Comparison of ENCODE assay signal across 8 cellular contexts in genomic region chr5:178940569-178941360, GRCh38. TPM values are rescaled to one million over a fixed set of nuclear protein-coding genes. Genes with fewer than 3 reads are reported as not detected.
A peak's percentile ranks its signal among the peaks of the same experiment; 100 is the strongest.
DNase-seq lines count a peak whose midpoint lies in the region; ATAC-seq and TF ChIP-seq lines count a peak whose summit lies in the region.

ZNF454 (plus strand) TSS chr5:178941198; CDS start chr5:178942792, 1,594 bp downstream.

- peaks cover 7% of the 10 kb centered on the region for H3K27me3 Mint-ChIP-seq in glutamatergic neuron (ENCODE audit: unreplicated experiment)
- H3K27me3 Mint-ChIP-seq in activated CD8-positive, alpha-beta T cell treated with anti-CD3 and anti-CD28 coated beads, Interleukin-2, amount 10 ng/mL, durations not matched to agents 7 days and 5 days (ENCODE audit: low read depth) = peaks cover 12% of the 10 kb centered on the region
- H3K27me3 Mint-ChIP-seq in activated T-helper 2 cell treated with anti-CD3 and anti-CD28 coated beads, Interferon-gamma antibody, Interleukin-2, Interleukin-4, amounts not matched to agents 10 μg/mL and 5 μg/mL and 100 μg/mL, durations not matched to agents 14 hours and 24 hours and 36 hours (ENCODE audit: low read depth) = no peaks in the 10 kb centered on the region

- no peak for TF ChIP-seq CTCF in BJ (IDR thresholded peaks at IDR 0.05; ENCODE audit: insufficient read depth, low read depth, low read length)
- no peak for TF ChIP-seq CTCF in glutamatergic neuron (IDR thresholded peaks at IDR 0.05; ENCODE audit: partially characterized antibody, unreplicated experiment)
- TF ChIP-seq CTCF in omental fat pad (IDR thresholded peaks at IDR 0.05) = no peak

- H3K36me3 Mint-ChIP-seq in glutamatergic neuron (ENCODE audit: unreplicated experiment) = peaks cover 74% of the 10 kb centered on the region
- H3K36me3 Mint-ChIP-seq in activated CD8-positive, alpha-beta T cell treated with anti-CD3 and anti-CD28 coated beads, Interleukin-2, amount 10 ng/mL, durations not matched to agents 7 days and 5 days (ENCODE audit: low read depth) = peaks cover 8% of the 10 kb centered on the region
- H3K36me3 Mint-ChIP-seq in activated T-helper 2 cell treated with anti-CD3 and anti-CD28 coated beads, Interferon-gamma antibody, Interleukin-2, Interleukin-4, amounts not matched to agents 10 μg/mL and 5 μg/mL and 100 μg/mL, durations not matched to agents 14 hours and 24 hours and 36 hours (ENCODE audit: low read depth) = peaks cover 4% of the 10 kb centered on the region

- H3K27ac Mint-ChIP-seq in glutamatergic neuron (ENCODE audit: unreplicated experiment) = peak within 1 kb of the TSS; percentile 96
- H3K27ac Mint-ChIP-seq in activated CD8-positive, alpha-beta T cell treated with anti-CD3 and anti-CD28 coated beads, Interleukin-2, amount 10 ng/mL, durations not matched to agents 7 days and 5 days = no peak within 1 kb of the TSS
- no peak within 1 kb of the TSS for H3K27ac Mint-ChIP-seq in activated T-helper 2 cell treated with anti-CD3 and anti-CD28 coated beads, Interferon-gamma antibody, Interleukin-2, Interleukin-4, amounts not matched to agents 10 μg/mL and 5 μg/mL and 100 μg/mL, durations not matched to agents 14 hours and 24 hours and 36 hours

- peak within 1 kb of the TSS; percentile 53 for H3K4me3 ChIP-seq in BJ (ENCODE audit: low read depth, low read length)
- H3K4me3 ChIP-seq in Karpas-422 (ENCODE audit: low read length) = no peak within 1 kb of the TSS

- H2AFZ ChIP-seq in Karpas-422 (ENCODE audit: low read length) = no peak within 1 kb of the TSS

- H3K79me2 ChIP-seq in Karpas-422 (ENCODE audit: low read length) = no peaks in the 10 kb centered on the region

- no peak within 1 kb of the TSS for H3K27ac ChIP-seq in Karpas-422 (ENCODE audit: low read length)

- peak; percentile 44 for DNase-seq in BJ (ENCODE audit: low read depth)
- peak; percentile 88 for DNase-seq in T1000 (lab: John Stamatoyannopoulos, UW)
- DNase-seq in glutamatergic neuron = peak; percentile 95
- DNase-seq in omental fat pad (ENCODE audit: low spot score) = peak; percentile 40
- DNase-seq in Karpas-422 = no peak
- no peak for DNase-seq in activated CD8-positive, alpha-beta T cell treated with anti-CD3 and anti-CD28 coated beads, Interleukin-2, amount 10 ng/mL, durations not matched to agents 7 days and 5 days
- DNase-seq in activated T-helper 2 cell treated with anti-CD3 and anti-CD28 coated beads, Interferon-gamma antibody, Interleukin-2, Interleukin-4, amounts not matched to agents 10 μg/mL and 5 μg/mL and 100 μg/mL, durations not matched to agents 14 hours and 24 hours and 36 hours (ENCODE audit: low spot score) = no peak

- H3K9me3 Mint-ChIP-seq in glutamatergic neuron (ENCODE audit: unreplicated experiment) = peaks cover 37% of the 10 kb centered on the region
- H3K9me3 Mint-ChIP-seq in activated CD8-positive, alpha-beta T cell treated with anti-CD3 and anti-CD28 coated beads, Interleukin-2, amount 10 ng/mL, durations not matched to agents 7 days and 5 days (ENCODE audit: insufficient read depth) = peaks cover 59% of the 10 kb centered on the region
- peaks cover 79% of the 10 kb centered on the region for H3K9me3 Mint-ChIP-seq in activated T-helper 2 cell treated with anti-CD3 and anti-CD28 coated beads, Interferon-gamma antibody, Interleukin-2, Interleukin-4, amounts not matched to agents 10 μg/mL and 5 μg/mL and 100 μg/mL, durations not matched to agents 14 hours and 24 hours and 36 hours

- H3K4me1 ChIP-seq in Karpas-422 (ENCODE audit: low read length) = no peaks in the 10 kb centered on the region

- no peak within 1 kb of the TSS for H3K9ac ChIP-seq in Karpas-422 (ENCODE audit: low read length)

- peak; percentile 94 for ATAC-seq in omental fat pad (ENCODE audit: low FRiP score)
- ATAC-seq in activated CD8-positive, alpha-beta T cell treated with anti-CD3 and anti-CD28 coated beads, Interleukin-2, amount 10 ng/mL, durations not matched to agents 7 days and 5 days = no peak
- ATAC-seq in GM18861 (IDR thresholded peaks at IDR 0.05; ENCODE audit: unreplicated experiment) = no peak

- peak within 1 kb of the TSS; percentile 98 for H3K4me3 Mint-ChIP-seq in glutamatergic neuron (ENCODE audit: unreplicated experiment)
- H3K4me3 Mint-ChIP-seq in activated CD8-positive, alpha-beta T cell treated with anti-CD3 and anti-CD28 coated beads, Interleukin-2, amount 10 ng/mL, durations not matched to agents 7 days and 5 days = no peak within 1 kb of the TSS
- no peak within 1 kb of the TSS for H3K4me3 Mint-ChIP-seq in activated T-helper 2 cell treated with anti-CD3 and anti-CD28 coated beads, Interferon-gamma antibody, Interleukin-2, Interleukin-4, amounts not matched to agents 10 μg/mL and 5 μg/mL and 100 μg/mL, durations not matched to agents 14 hours and 24 hours and 36 hours (ENCODE audit: low read depth)

- H3K9me2 ChIP-seq in Karpas-422 (replicated peaks; ENCODE audit: insufficient read depth, low read length) = no peaks in the 10 kb centered on the region

- no peaks in the 10 kb centered on the region for H3K4me1 Mint-ChIP-seq in glutamatergic neuron (ENCODE audit: low read depth, unreplicated experiment)
- no peaks in the 10 kb centered on the region for H3K4me1 Mint-ChIP-seq in activated CD8-positive, alpha-beta T cell treated with anti-CD3 and anti-CD28 coated beads, Interleukin-2, amount 10 ng/mL, durations not matched to agents 7 days and 5 days (ENCODE audit: low read depth)
- no peaks in the 10 kb centered on the region for H3K4me1 Mint-ChIP-seq in activated T-helper 2 cell treated with anti-CD3 and anti-CD28 coated beads, Interferon-gamma antibody, Interleukin-2, Interleukin-4, amounts not matched to agents 10 μg/mL and 5 μg/mL and 100 μg/mL, durations not matched to agents 14 hours and 24 hours and 36 hours (ENCODE audit: low read depth)

- POLR2A ChIA-PET in BJ (lab: Charles Lee) = no interaction called here
- POLR2A ChIA-PET in activated CD8-positive, alpha-beta T cell treated with anti-CD3 and anti-CD28 coated beads, Interleukin-2, amount 10 ng/mL, durations not matched to agents 7 days and 5 days (lab: Charles Lee) = no interaction called here

- no peaks in the 10 kb centered on the region for H3K27me3 ChIP-seq in BJ (ENCODE audit: control insufficient read depth, insufficient read depth, low read length)
- H3K27me3 ChIP-seq in Karpas-422 (ENCODE audit: low read length) = no peaks in the 10 kb centered on the region

- CTCF ChIA-PET in BJ (lab: Yijun Ruan, JAX) = no interaction called here
- CTCF ChIA-PET in activated CD8-positive, alpha-beta T cell treated with anti-CD3 and anti-CD28 coated beads, Interleukin-2, amount 10 ng/mL, durations not matched to agents 7 days and 5 days (lab: Charles Lee) = no interaction called here

- peaks cover 21% of the 10 kb centered on the region for H3K9me3 ChIP-seq in Karpas-422 (ENCODE audit: low read length)

- H3K4me2 ChIP-seq in Karpas-422 (ENCODE audit: low read depth, low read length, poor library complexity, severe bottlenecking) = no peak within 1 kb of the TSS

- no peaks in the 10 kb centered on the region for H3K36me3 ChIP-seq in BJ (ENCODE audit: control insufficient read depth, insufficient read depth, low read length)
- no peaks in the 10 kb centered on the region for H3K36me3 ChIP-seq in Karpas-422 (ENCODE audit: insufficient read depth, low read length)

- intact Hi-C loops in activated T-helper 2 cell treated with anti-CD3 and anti-CD28 coated beads, Interferon-gamma antibody, Interleukin-2, Interleukin-4, amounts not matched to agents 10 μg/mL and 5 μg/mL and 100 μg/mL, durations not matched to agents 14 hours and 24 hours and 36 hours (cut with micrococcal nuclease) = no loop called here

- H4K20me1 ChIP-seq in Karpas-422 (ENCODE audit: insufficient read depth, low read depth, low read length) = no peaks in the 10 kb centered on the region

RNA-seq across cellular contexts. Expression of gene ZNF454, which starts in this region (rescaled TPM):
- 0.15 and 0.21 TPM in 2 replicates for polyA plus RNA-seq in BJ (2011; rRNA removed)
- polyA minus RNA-seq in BJ (2011; rRNA and poly(A)+ RNA removed) = 0.09 and 0.51 TPM in 2 replicates
- 9.3 TPM for total RNA-seq in glutamatergic neuron (ENCODE audit: unreplicated experiment)
- total RNA-seq in omental fat pad = 1 to 10 TPM in 3 of 4 donors, under 1 TPM in 1; 0.60 to 4.6 (median 2.1) TPM
- not detected in 2 replicates for total RNA-seq in Karpas-422 (2014; rRNA removed; shearing (Covaris generic); ENCODE audit: low replicate concordance)
- not detected for total RNA-seq in activated CD8-positive, alpha-beta T cell treated with anti-CD3 and anti-CD28 coated beads, Interleukin-2, amount 10 ng/mL, durations not matched to agents 7 days and 5 days
- not detected in 2 replicates for total RNA-seq in activated T-helper 2 cell treated with anti-CD3 and anti-CD28 coated beads, Interferon-gamma antibody, Interleukin-2, Interleukin-4, amounts not matched to agents 10 μg/mL and 5 μg/mL and 100 μg/mL, durations not matched to agents 14 hours and 24 hours and 36 hours

Comparison
In these comparisons a context has a peak if more than half of its experiments do, and no peak if none do; other contexts are left out.
1. Peak in DNase-seq and H3K4me3 ChIP-seq in BJ; RNA of the gene not detected or under 1 TPM.
2. DNase-seq: peak in T1000 (single experiment), glutamatergic neuron (single experiment) and omental fat pad (single experiment); none in Karpas-422 (single experiment), activated CD8-positive, alpha-beta T cell treated with anti-CD3 and anti-CD28 coated beads, Interleukin-2, amount 10 ng/mL, durations not matched to agents 7 days and 5 days (single experiment) and activated T-helper 2 cell treated with anti-CD3 and anti-CD28 coated beads, Interferon-gamma antibody, Interleukin-2, Interleukin-4, amounts not matched to agents 10 μg/mL and 5 μg/mL and 100 μg/mL, durations not matched to agents 14 hours and 24 hours and 36 hours (single experiment).